In the genomic region with DNA sequence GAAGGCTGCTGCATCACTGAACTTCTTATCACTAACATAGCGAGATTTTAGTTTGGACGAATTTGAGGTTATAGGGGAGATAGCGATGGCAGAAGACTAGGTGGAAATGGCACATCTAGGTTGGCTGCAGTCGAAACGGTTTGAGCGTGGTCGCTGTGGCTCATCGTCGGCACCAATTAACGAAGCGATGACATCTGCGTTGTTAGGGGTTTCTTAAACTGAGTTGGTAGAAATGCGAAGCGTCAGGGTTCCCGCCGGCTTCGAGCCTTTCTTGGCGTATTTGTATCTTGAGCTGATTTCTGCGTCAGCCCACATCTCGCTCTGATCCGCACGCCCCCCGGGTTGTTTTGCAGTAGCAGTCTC, we compare ENCODE assay signal across 1 cellular context.
A peak's percentile ranks its signal among the peaks of the same experiment; 100 is the strongest.
TF ChIP-seq lines count a peak whose summit lies in the region.

No MANE protein-coding gene starts in this region.

TF ChIP-seq in H1, 55 proteins besides CTCF, POLR2A, EP300 and RAD21:
- TF ChIP-seq GABPA (IDR thresholded peaks at IDR 0.05; ENCODE audit: borderline replicate concordance, insufficient read depth, low read length) (no peak), MAX (IDR thresholded peaks at IDR 0.05) (peak; percentile 4; the same call in 1 of the 2 replicates), SAP30 (IDR thresholded peaks at IDR 0.05; ENCODE audit: insufficient read depth, insufficient replicate concordance, low read length) (peak; percentile 14)
